ENCODE assay signal across 26 cellular contexts in the genomic region with DNA sequence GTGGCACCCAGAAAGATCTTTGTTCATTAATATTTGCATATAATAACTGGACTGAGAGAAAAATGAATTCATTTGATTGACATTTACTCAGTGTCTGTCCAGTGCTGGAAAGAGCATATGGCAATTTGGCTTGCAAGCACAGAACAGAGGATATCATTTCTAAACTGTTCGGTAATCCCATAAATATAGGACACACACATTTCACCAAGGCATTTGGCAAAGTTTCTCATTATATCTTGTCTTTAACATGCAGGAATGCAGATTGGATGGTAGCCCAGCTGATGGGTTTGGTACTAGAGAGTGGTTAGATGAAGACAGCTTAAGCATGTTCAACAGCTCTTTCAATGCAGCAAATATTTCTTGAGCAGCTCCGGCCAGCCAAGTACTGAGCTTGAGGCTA.
DNase-seq lines count a peak whose midpoint lies in the region; TF ChIP-seq lines count a peak whose summit lies in the region.
"Had no signal": no experiment of that assay in that cellular context is flagged by ENCODE, and none has a peak within 500 bp of the region (broad histone marks: within the 10 kb centered on the region; RNA-seq: fewer than 3 reads in every experiment).

No MANE protein-coding gene starts in this region.

- DNase-seq in NCI-H446 treated with DMSO at 0.1 percent for 48 hours (lab: John Stamatoyannopoulos, UW), result peak; percentile 17
- DNase-seq in fibroblast of gingiva (ENCODE audit: low read depth), result peak; percentile 68
- no peak for DNase-seq in right atrium auricular region (ENCODE audit: low spot score)
- DNase-seq in superior temporal gyrus (ENCODE audit: extremely low spot score), result peak; percentile 70
- DNase-seq in hippocampal formation (lab: John Stamatoyannopoulos, UW), result no peak
- no peak for DNase-seq in GM19238 (ENCODE audit: insufficient read length, low spot score)
- DNase-seq in NCI-H1436 (lab: John Stamatoyannopoulos, UW), result no peak
- DNase-seq: activated CD4-positive, alpha-beta T cell treated with anti-CD3 and anti-CD28 coated beads, Interleukin-2, amount 50 U/mL, for 48 hours; activated CD4-positive, CD25-positive, alpha-beta regulatory T cell; activated naive CD4-positive, alpha-beta T cell treated with anti-CD3 and anti-CD28 coated beads, Interleukin-2, amount 50 U/mL, for 16 hours; amygdala; CD8-positive, alpha-beta T cell; central memory CD4-positive, alpha-beta T cell; Kasumi-1; kidney glomerular epithelial cell; NCI-H1694 treated with DMSO at 0.1 percent for 48 hours; NCI-H2171 treated with DMSO at 0.1 percent for 48 hours; NCI-H524 treated with DMSO at 0.1 percent for 48 hours; right lobe of liver; SJCRH30; stimulated activated CD4-positive, alpha-beta T cell treated with anti-CD3 and anti-CD28 coated beads, Interleukin-4, amount 100 ng/mL, for 4 hours; stimulated activated naive B cell treated with anti-CD40 and anti-IgM and Interleukin-4, amounts not matched to agents 10 μg/mL and 1 μg/mL and 100 μg/mL, for 72 hours; T-helper 1 cell; upper lobe of right lung had no signal

- no peaks in the 10 kb centered on the region for H3K4me1 ChIP-seq in right atrium auricular region
- H3K4me1 ChIP-seq: parathyroid adenoma, right lobe of liver, SJCRH30, upper lobe of right lung had no signal

- H3K27ac ChIP-seq in right atrium auricular region, result peak overlapping the region; percentile 65 to 92
- H3K27ac ChIP-seq: parathyroid adenoma, right lobe of liver, SJCRH30, suprapubic skin, upper lobe of right lung had no signal

- no peaks in the 10 kb centered on the region for H3K9me3 ChIP-seq in right atrium auricular region
- H3K9me3 ChIP-seq: right lobe of liver, SJCRH30, suprapubic skin, upper lobe of right lung had no signal

- no peak for TF ChIP-seq CTCF in right atrium auricular region (IDR thresholded peaks at IDR 0.05)

- H3K36me3 ChIP-seq in right atrium auricular region, result no peaks in the 10 kb centered on the region
- H3K36me3 ChIP-seq: right lobe of liver, SJCRH30, suprapubic skin, upper lobe of right lung had no signal

- no peak overlapping the region for H3K4me3 ChIP-seq in right atrium auricular region
- H3K4me3 ChIP-seq: right lobe of liver, SJCRH30, suprapubic skin, upper lobe of right lung had no signal

- H3K27me3 ChIP-seq in right atrium auricular region, result no peaks in the 10 kb centered on the region
- H3K27me3 ChIP-seq: right lobe of liver, SJCRH30, suprapubic skin, upper lobe of right lung had no signal

Comparison
In these comparisons a context has a peak if more than half of its experiments do, and no peak if none do; other contexts are left out.
1. DNase-seq: peak in NCI-H446 treated with DMSO at 0.1 percent for 48 hours (single experiment), fibroblast of gingiva (single experiment) and superior temporal gyrus (single experiment); none in right atrium auricular region (single experiment), hippocampal formation (0 of 2), GM19238 (single experiment) and NCI-H1436 (single experiment).